ENCODE assay signal across 1 cellular context in genomic region chr5:72847989-72848473, GRCh38.
TF ChIP-seq lines count a peak whose summit lies in the region.

No MANE protein-coding gene starts in this region.

TF ChIP-seq in GM12878, 131 proteins besides CTCF, POLR2A, EP300 and RAD21 (continued from another document and continues in another):
- TF ChIP-seq SKIL (IDR thresholded peaks at IDR 0.05; ENCODE audit: low read depth, poor library complexity, severe bottlenecking) (peak; percentile 57), SP1 (IDR thresholded peaks at IDR 0.05; ENCODE audit: low read depth, low read length) (peak; percentile 83), POLR2AphosphoS5 (IDR thresholded peaks at IDR 0.05; ENCODE audit: low read length) (peak; percentile 98), HDAC6 (IDR thresholded peaks at IDR 0.05; ENCODE audit: unreplicated experiment) (peak; percentile 59), ZNF687 (IDR thresholded peaks at IDR 0.05) (peak; percentile 50), E4F1 (IDR thresholded peaks at IDR 0.05; ENCODE audit: borderline replicate concordance, partially characterized antibody) (no peak), SIN3A (IDR thresholded peaks at IDR 0.05; ENCODE audit: low read depth, low read length) (peak; percentile 65; the same call in 1 of the 2 replicates), CREM (IDR thresholded peaks at IDR 0.05; ENCODE audit: low read depth) (peak; percentile 80), RELB (IDR thresholded peaks at IDR 0.05; ENCODE audit: low read depth) (peak; percentile 97), GABPA (IDR thresholded peaks at IDR 0.05; ENCODE audit: low read depth) (0 out of 2 replicates have a peak, but pooled peaks have one; percentile 47), SMARCA5 (IDR thresholded peaks at IDR 0.05) (0 out of 2 replicates have a peak, but pooled peaks have one; percentile 30), YBX1 (IDR thresholded peaks at IDR 0.05) (no peak), CREB1 (IDR thresholded peaks at IDR 0.05; ENCODE audit: low read depth) (peak; percentile 74), LARP7 (IDR thresholded peaks at IDR 0.05) (0 out of 2 replicates have a peak, but pooled peaks have one; percentile 58), MTA2 (IDR thresholded peaks at IDR 0.05; ENCODE audit: low read depth) (no peak), GATAD2B (conservative IDR thresholded peaks at IDR 0.05; ENCODE audit: low read depth) (no peak; the same call in 1 of the 2 replicates), SMAD5 (IDR thresholded peaks at IDR 0.05; ENCODE audit: low read depth) (peak; percentile 91), NR2F1 (conservative IDR thresholded peaks at IDR 0.05) (0 out of 2 replicates have a peak, but pooled peaks have one; percentile 7), MTA3 (IDR thresholded peaks at IDR 0.05; ENCODE audit: borderline replicate concordance, low read length) (no peak; the same call in 1 of the 2 replicates), CBFB (IDR thresholded peaks at IDR 0.05; ENCODE audit: low read depth) (peak; percentile 66), CUX1 (IDR thresholded peaks at IDR 0.05; ENCODE audit: insufficient replicate concordance, low read depth, low read length) (peak; percentile 30), PAX5 (IDR thresholded peaks at IDR 0.05; ENCODE audit: borderline replicate concordance, low read depth, low read length) (peak; percentile 52; the same call in 1 of the 2 replicates), HCFC1 (IDR thresholded peaks at IDR 0.05; ENCODE audit: low read length) (peak; percentile 48; the same call in 1 of the 2 replicates), JUNB (IDR thresholded peaks at IDR 0.05) (no peak), YY1 (IDR thresholded peaks at IDR 0.05; ENCODE audit: low read depth, low read length) (peak; percentile 68), ZBTB4 (CRISPR knock-in tag; IDR thresholded peaks at IDR 0.05) (no peak), ATF2 (IDR thresholded peaks at IDR 0.05; ENCODE audit: low read length) (peak; percentile 19; the same call in 1 of the 2 replicates), IRF5 (IDR thresholded peaks at IDR 0.05; ENCODE audit: borderline replicate concordance) (no peak), NBN (IDR thresholded peaks at IDR 0.05) (peak; percentile 84), SMAD1 (IDR thresholded peaks at IDR 0.05; ENCODE audit: low read depth, partially characterized antibody) (no peak), BACH1 (IDR thresholded peaks at IDR 0.05; ENCODE audit: borderline replicate concordance) (0 out of 2 replicates have a peak, but pooled peaks have one; percentile 41)
